In the genomic region with DNA sequence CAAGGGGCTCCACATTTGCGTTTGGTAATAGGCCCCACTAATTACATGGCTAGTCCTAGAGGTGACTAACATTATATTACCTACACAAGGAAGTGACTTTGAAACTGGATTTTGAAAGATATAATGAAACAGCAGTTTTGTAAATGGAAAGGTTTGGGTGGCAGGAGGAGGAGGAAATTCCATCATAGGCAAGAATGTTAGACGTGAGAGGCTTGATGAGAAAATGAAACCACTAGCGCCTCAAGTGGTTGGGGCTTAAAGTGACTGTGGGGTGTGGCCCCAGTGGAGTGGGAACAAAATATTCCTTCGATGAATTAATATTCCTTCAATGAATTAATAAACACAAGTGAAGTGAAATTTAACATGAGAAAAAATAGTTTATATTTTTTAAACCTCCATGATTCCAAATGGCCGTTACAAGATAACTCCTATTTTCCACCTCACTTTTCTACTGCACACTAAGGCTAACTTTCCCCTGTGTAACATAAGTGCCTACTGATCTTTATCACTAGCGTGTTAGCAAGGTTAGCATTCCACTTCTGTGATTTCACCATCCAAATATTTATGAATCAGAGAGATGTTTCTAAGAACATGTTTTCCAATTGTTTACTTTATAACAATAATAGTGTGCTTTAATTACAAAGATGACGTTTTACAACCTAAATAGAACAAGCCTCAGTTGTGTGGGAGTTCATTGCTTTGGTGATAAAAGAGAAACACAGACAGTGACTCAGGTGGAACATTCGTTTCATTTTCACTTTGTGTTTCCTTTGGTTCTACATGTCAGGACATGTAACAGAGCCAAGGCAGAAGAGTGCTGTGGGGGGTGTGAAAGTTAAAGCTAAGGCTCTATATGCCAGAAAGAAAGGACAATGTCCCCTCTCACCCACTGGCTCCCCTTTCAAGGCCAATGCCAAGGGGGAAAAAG, we compare ENCODE assay signal across 8 cellular contexts. TPM values are rescaled to one million over a fixed set of nuclear protein-coding genes. Genes with fewer than 3 reads are reported as not detected.
DNase-seq lines count a peak whose midpoint lies in the region; ATAC-seq and TF ChIP-seq lines count a peak whose summit lies in the region.

No MANE protein-coding gene starts in this region.

- POLR2A ChIA-PET in WTC11 (lab: Charles Lee) = interaction anchor here (1.1 kb wide), 1 partner anchor 12 kb away, joined by 6 read pairs; a partner anchor contains a TSS

- CTCF ChIA-PET in WTC11 (lab: Charles Lee) = interaction anchor here (0.5 to 2.1 kb wide), 13 partner anchors 11 to 140 kb away, joined by 3 to 15 read pairs (median 4); a partner anchor contains a TSS

- no peak overlapping the region for H3K4me3 Mint-ChIP-seq in WTC11
- no peak overlapping the region for H3K4me3 Mint-ChIP-seq in osteocyte (ENCODE audit: unreplicated experiment)

- TF ChIP-seq POLR2A in erythroblast (IDR thresholded peaks at IDR 0.05; ENCODE audit: low read length) = no peak

- no peaks in the 10 kb centered on the region; the same call in 1 of the 2 replicates for H3K9me3 Mint-ChIP-seq in WTC11
- H3K9me3 Mint-ChIP-seq in osteocyte (ENCODE audit: unreplicated experiment) = no peaks in the 10 kb centered on the region

- peak; percentile 24 for DNase-seq in NCI-H2227 (lab: John Stamatoyannopoulos, UW; ENCODE audit: unreplicated experiment)
- no peak for DNase-seq in NCI-H2227 treated with DMSO at 0.1 percent for 48 hours (lab: John Stamatoyannopoulos, UW)
- peak; percentile 72 for DNase-seq in Jurkat, Clone E6-1 (ENCODE audit: low read depth, low spot score)
- peak; percentile 39 for DNase-seq in WTC11 (ENCODE audit: low spot score)
- DNase-seq in erythroblast (lab: John Stamatoyannopoulos, UW) = peak; percentile 50 to 81
- no peak for DNase-seq in osteocyte (ENCODE audit: extremely low spot score, unreplicated experiment)
- DNase-seq in activated CD4-positive, CD25-positive, alpha-beta regulatory T cell (lab: John Stamatoyannopoulos, UW) = no peak

- H3K27me3 Mint-ChIP-seq in WTC11 (ENCODE audit: low read depth) (peaks cover 14% of the 10 kb centered on the region), osteocyte (ENCODE audit: unreplicated experiment) (peaks cover 31% of the 10 kb centered on the region)

- H3K4me1 Mint-ChIP-seq in WTC11 = peaks cover 21% of the 10 kb centered on the region
- H3K4me1 Mint-ChIP-seq in osteocyte (ENCODE audit: unreplicated experiment) = peaks cover 15% of the 10 kb centered on the region

- ATAC-seq in GM21825 (IDR thresholded peaks at IDR 0.05; ENCODE audit: unreplicated experiment) = peak; percentile 90
- peak; percentile 76 for ATAC-seq in WTC11

- H3K27ac Mint-ChIP-seq in WTC11 (peak overlapping the region; percentile 54; the same call in 1 of the 2 replicates), osteocyte (ENCODE audit: unreplicated experiment) (peak overlapping the region; percentile 85)

- peak overlapping the region; percentile 25 for H3K4me3 ChIP-seq in Jurkat, Clone E6-1 (ENCODE audit: low read length)

- H3K36me3 Mint-ChIP-seq in WTC11 (no peaks in the 10 kb centered on the region), osteocyte (ENCODE audit: unreplicated experiment) (no peaks in the 10 kb centered on the region)

- peak; percentile 47 for TF ChIP-seq CTCF in WTC11 (IDR thresholded peaks at IDR 0.05)
- peak; percentile 51 for TF ChIP-seq CTCF in osteocyte (IDR thresholded peaks at IDR 0.05)

TF ChIP-seq in WTC11, 78 proteins besides CTCF, POLR2A, EP300 and RAD21:
- TF ChIP-seq GABPB1 (CRISPR knock-in tag; IDR thresholded peaks at IDR 0.05) = no peak
- no peak for TF ChIP-seq ZNF219 (CRISPR knock-in tag; IDR thresholded peaks at IDR 0.05; ENCODE audit: borderline replicate concordance)
- TF ChIP-seq NFYB (CRISPR knock-in tag; conservative IDR thresholded peaks at IDR 0.05; ENCODE audit: low read depth) = no peak
- TF ChIP-seq, protein P1, sequence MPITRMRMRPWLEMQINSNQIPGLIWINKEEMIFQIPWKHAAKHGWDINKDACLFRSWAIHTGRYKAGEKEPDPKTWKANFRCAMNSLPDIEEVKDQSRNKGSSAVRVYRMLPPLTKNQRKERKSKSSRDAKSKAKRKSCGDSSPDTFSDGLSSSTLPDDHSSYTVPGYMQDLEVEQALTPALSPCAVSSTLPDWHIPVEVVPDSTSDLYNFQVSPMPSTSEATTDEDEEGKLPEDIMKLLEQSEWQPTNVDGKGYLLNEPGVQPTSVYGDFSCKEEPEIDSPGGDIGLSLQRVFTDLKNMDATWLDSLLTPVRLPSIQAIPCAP (CRISPR knock-in tag; IDR thresholded peaks at IDR 0.05) = no peak
- no peak for TF ChIP-seq NR2C2 (CRISPR knock-in tag; IDR thresholded peaks at IDR 0.05)
- TF ChIP-seq ZNF138 (CRISPR knock-in tag; conservative IDR thresholded peaks at IDR 0.05) = no peak
- no peak for TF ChIP-seq SOX15 (CRISPR knock-in tag; IDR thresholded peaks at IDR 0.05)
- TF ChIP-seq, protein P2, sequence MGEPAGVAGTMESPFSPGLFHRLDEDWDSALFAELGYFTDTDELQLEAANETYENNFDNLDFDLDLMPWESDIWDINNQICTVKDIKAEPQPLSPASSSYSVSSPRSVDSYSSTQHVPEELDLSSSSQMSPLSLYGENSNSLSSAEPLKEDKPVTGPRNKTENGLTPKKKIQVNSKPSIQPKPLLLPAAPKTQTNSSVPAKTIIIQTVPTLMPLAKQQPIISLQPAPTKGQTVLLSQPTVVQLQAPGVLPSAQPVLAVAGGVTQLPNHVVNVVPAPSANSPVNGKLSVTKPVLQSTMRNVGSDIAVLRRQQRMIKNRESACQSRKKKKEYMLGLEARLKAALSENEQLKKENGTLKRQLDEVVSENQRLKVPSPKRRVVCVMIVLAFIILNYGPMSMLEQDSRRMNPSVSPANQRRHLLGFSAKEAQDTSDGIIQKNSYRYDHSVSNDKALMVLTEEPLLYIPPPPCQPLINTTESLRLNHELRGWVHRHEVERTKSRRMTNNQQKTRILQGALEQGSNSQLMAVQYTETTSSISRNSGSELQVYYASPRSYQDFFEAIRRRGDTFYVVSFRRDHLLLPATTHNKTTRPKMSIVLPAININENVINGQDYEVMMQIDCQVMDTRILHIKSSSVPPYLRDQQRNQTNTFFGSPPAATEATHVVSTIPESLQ (CRISPR knock-in tag; IDR thresholded peaks at IDR 0.05) = no peak
- TF ChIP-seq, protein P3, sequence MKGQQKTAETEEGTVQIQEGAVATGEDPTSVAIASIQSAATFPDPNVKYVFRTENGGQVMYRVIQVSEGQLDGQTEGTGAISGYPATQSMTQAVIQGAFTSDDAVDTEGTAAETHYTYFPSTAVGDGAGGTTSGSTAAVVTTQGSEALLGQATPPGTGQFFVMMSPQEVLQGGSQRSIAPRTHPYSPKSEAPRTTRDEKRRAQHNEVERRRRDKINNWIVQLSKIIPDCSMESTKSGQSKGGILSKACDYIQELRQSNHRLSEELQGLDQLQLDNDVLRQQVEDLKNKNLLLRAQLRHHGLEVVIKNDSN (CRISPR knock-in tag; IDR thresholded peaks at IDR 0.05) = no peak
- no peak for TF ChIP-seq NR1H2 (CRISPR knock-in tag; IDR thresholded peaks at IDR 0.05)
- TF ChIP-seq ZBTB21 (CRISPR knock-in tag; IDR thresholded peaks at IDR 0.05; ENCODE audit: borderline replicate concordance) = no peak
- TF ChIP-seq, protein P4, sequence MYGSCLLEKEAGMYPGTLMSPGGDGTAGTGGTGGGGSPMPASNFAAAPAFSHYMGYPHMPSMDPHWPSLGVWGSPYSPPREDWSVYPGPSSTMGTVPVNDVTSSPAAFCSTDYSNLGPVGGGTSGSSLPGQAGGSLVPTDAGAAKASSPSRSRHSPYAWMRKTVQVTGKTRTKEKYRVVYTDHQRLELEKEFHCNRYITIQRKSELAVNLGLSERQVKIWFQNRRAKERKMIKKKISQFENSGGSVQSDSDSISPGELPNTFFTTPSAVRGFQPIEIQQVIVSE (CRISPR knock-in tag; IDR thresholded peaks at IDR 0.05; ENCODE audit: borderline replicate concordance) = no peak
- TF ChIP-seq, protein P5, sequence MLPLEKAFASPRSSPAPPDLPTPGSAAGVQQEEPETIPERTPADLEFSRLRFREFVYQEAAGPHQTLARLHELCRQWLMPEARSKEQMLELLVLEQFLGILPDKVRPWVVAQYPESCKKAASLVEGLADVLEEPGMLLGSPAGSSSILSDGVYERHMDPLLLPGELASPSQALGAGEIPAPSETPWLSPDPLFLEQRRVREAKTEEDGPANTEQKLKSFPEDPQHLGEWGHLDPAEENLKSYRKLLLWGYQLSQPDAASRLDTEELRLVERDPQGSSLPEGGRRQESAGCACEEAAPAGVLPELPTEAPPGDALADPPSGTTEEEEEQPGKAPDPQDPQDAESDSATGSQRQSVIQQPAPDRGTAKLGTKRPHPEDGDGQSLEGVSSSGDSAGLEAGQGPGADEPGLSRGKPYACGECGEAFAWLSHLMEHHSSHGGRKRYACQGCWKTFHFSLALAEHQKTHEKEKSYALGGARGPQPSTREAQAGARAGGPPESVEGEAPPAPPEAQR (CRISPR knock-in tag; IDR thresholded peaks at IDR 0.05) = no peak
- TF ChIP-seq, protein P6, sequence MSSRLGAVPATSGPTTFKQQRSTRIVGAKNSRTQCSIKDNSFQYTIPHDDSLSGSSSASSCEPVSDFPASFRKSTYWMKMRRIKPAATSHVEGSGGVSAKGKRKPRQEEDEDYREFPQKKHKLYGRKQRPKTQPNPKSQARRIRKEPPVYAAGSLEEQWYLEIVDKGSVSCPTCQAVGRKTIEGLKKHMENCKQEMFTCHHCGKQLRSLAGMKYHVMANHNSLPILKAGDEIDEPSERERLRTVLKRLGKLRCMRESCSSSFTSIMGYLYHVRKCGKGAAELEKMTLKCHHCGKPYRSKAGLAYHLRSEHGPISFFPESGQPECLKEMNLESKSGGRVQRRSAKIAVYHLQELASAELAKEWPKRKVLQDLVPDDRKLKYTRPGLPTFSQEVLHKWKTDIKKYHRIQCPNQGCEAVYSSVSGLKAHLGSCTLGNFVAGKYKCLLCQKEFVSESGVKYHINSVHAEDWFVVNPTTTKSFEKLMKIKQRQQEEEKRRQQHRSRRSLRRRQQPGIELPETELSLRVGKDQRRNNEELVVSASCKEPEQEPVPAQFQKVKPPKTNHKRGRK (CRISPR knock-in tag; IDR thresholded peaks at IDR 0.05; ENCODE audit: borderline replicate concordance) = no peak
- no peak for TF ChIP-seq ZNF317 (CRISPR knock-in tag; IDR thresholded peaks at IDR 0.05; ENCODE audit: borderline replicate concordance, low read depth)
- no peak for TF ChIP-seq FOXP1 (CRISPR knock-in tag; IDR thresholded peaks at IDR 0.05; ENCODE audit: borderline replicate concordance)
- TF ChIP-seq ESRRA (CRISPR knock-in tag; IDR thresholded peaks at IDR 0.05; ENCODE audit: borderline replicate concordance) = no peak
- no peak for TF ChIP-seq NFATC4 (CRISPR knock-in tag; IDR thresholded peaks at IDR 0.05)
- TF ChIP-seq ZNF263 (CRISPR knock-in tag; IDR thresholded peaks at IDR 0.05; ENCODE audit: low read depth) = no peak

RNA-seq across cellular contexts. Expression of a gene that starts 12.5 kb away (rescaled TPM):
- 8.6 TPM for polyA plus RNA-seq in Jurkat, Clone E6-1 (2012; ENCODE audit: insufficient read depth, insufficient read length)
- total RNA-seq in WTC11 (2021) (12.5 to 19.4 TPM (median 14.6 TPM) in 3 replicates), osteocyte (18.7 and 45.3 TPM in 2 replicates)

Comparison
In these comparisons a context has a peak if more than half of its experiments do, and no peak if none do; other contexts are left out.
1. DNase-seq: peak in NCI-H2227 (single experiment), Jurkat, Clone E6-1 (single experiment), WTC11 (single experiment) and erythroblast (2 of 2); none in NCI-H2227 treated with DMSO at 0.1 percent for 48 hours (single experiment), osteocyte (single experiment) and activated CD4-positive, CD25-positive, alpha-beta regulatory T cell (0 of 4).